In genomic region chr20:23441850-23442313, GRCh38 we compare ENCODE assay signal across 9 cellular contexts. TPM values are rescaled to one million over a fixed set of nuclear protein-coding genes. Genes with fewer than 3 reads are reported as not detected.
DNase-seq lines count a peak whose midpoint lies in the region; ATAC-seq, FAIRE-seq and TF ChIP-seq lines count a peak whose summit lies in the region.
"Had no signal": no experiment of that assay in that cellular context is flagged by ENCODE, and none has a peak within 500 bp of the region (broad histone marks: within the 10 kb centered on the region; RNA-seq: fewer than 3 reads in every experiment).

No MANE protein-coding gene starts in this region.

- POLR2A ChIA-PET in A673 (lab: Charles Lee; ENCODE audit: low non-redundant PET) (no interaction called here), endothelial cell of umbilical vein (lab: Charles Lee) (no interaction called here)
- POLR2A ChIA-PET in activated CD8-positive, alpha-beta T cell treated with anti-CD3 and anti-CD28 coated beads, Interleukin-2, amount 10 ng/mL, durations not matched to agents 7 days and 5 days (lab: Charles Lee): interaction anchor here (1.3 kb wide), 1 partner anchor 92 kb away, joined by 5 read pairs; no protein-coding TSS in a partner anchor

- peaks cover 6% of the 10 kb centered on the region for H3K27me3 Mint-ChIP-seq in activated CD8-positive, alpha-beta T cell treated with anti-CD3 and anti-CD28 coated beads, Interleukin-2, amount 10 ng/mL, durations not matched to agents 7 days and 5 days (ENCODE audit: low read depth)

- H4K20me1 ChIP-seq in endothelial cell of umbilical vein (replicated peaks; ENCODE audit: control insufficient read depth, extremely low read depth, insufficient read depth, low read length): no peaks in the 10 kb centered on the region

- H3K36me3 ChIP-seq in A673 (ENCODE audit: insufficient read depth, low read length, poor library complexity, severe bottlenecking) (no peaks in the 10 kb centered on the region), endothelial cell of umbilical vein (ENCODE audit: control insufficient read depth in 2 of 2, extremely low read depth in 1 of 2, insufficient read depth in 2 of 2, low read length in 2 of 2) (no peaks in the 10 kb centered on the region)

- no peak overlapping the region for H3K4me3 ChIP-seq in A673 (ENCODE audit: low read depth, low read length, poor library complexity, severe bottlenecking)
- no peak overlapping the region for H3K4me3 ChIP-seq in endothelial cell of umbilical vein (replicated peaks in 1 of 3; ENCODE audit: insufficient read depth in 1 of 3, low read depth in 1 of 3, low read length in 3 of 3)

- H3K36me3 Mint-ChIP-seq in activated CD8-positive, alpha-beta T cell treated with anti-CD3 and anti-CD28 coated beads, Interleukin-2, amount 10 ng/mL, durations not matched to agents 7 days and 5 days (ENCODE audit: low read depth): no peaks in the 10 kb centered on the region
- H3K36me3 Mint-ChIP-seq in stimulated activated effector memory CD8-positive, alpha-beta T cell treated with anti-CD3 and anti-CD28 coated beads, Interleukin-12 subunit alpha, Interleukin-12 subunit beta, amount 100 ng/mL, for 72 hours: no peaks in the 10 kb centered on the region

- intact Hi-C loops in A673 (cut with micrococcal nuclease; ENCODE audit: unreplicated experiment) (loop anchor here (1.0 to 2.0 kb wide), 2 partner anchors 164 to 225 kb away; no protein-coding TSS in a partner anchor), endothelial cell of umbilical vein (cut with micrococcal nuclease) (loop anchor here (1.0 to 5.0 kb wide), 2 partner anchors 164 to 225 kb away; no protein-coding TSS in a partner anchor)

- no peaks in the 10 kb centered on the region for H3K9me1 ChIP-seq in endothelial cell of umbilical vein (replicated peaks; ENCODE audit: control insufficient read depth, extremely low read depth, insufficient read depth, low read length)

- no peak overlapping the region for H3K9ac ChIP-seq in endothelial cell of umbilical vein (replicated peaks; ENCODE audit: extremely low read depth, insufficient read depth, low read length)

- dilution Hi-C loops in endothelial cell of umbilical vein (cut with MboI; ENCODE audit: extremely low pct_ligation_motif_present, low sequenced_read_pairs): no loop called here

- no peaks in the 10 kb centered on the region for H3K9me3 ChIP-seq in A673 (ENCODE audit: low read depth, low read length, poor library complexity, severe bottlenecking)
- H3K9me3 ChIP-seq in endothelial cell of umbilical vein (replicated peaks; ENCODE audit: control insufficient read depth, insufficient read depth, low read length): no peaks in the 10 kb centered on the region

- H3K27ac Mint-ChIP-seq in activated CD8-positive, alpha-beta T cell treated with anti-CD3 and anti-CD28 coated beads, Interleukin-2, amount 10 ng/mL, durations not matched to agents 7 days and 5 days: no peak overlapping the region
- no peak overlapping the region for H3K27ac Mint-ChIP-seq in stimulated activated effector memory CD8-positive, alpha-beta T cell treated with anti-CD3 and anti-CD28 coated beads, Interleukin-12 subunit alpha, Interleukin-12 subunit beta, amount 100 ng/mL, for 72 hours

- no peaks in the 10 kb centered on the region for H3K9me3 Mint-ChIP-seq in activated CD8-positive, alpha-beta T cell treated with anti-CD3 and anti-CD28 coated beads, Interleukin-2, amount 10 ng/mL, durations not matched to agents 7 days and 5 days (ENCODE audit: insufficient read depth)
- no peaks in the 10 kb centered on the region for H3K9me3 Mint-ChIP-seq in stimulated activated effector memory CD8-positive, alpha-beta T cell treated with anti-CD3 and anti-CD28 coated beads, Interleukin-12 subunit alpha, Interleukin-12 subunit beta, amount 100 ng/mL, for 72 hours

- ATAC-seq in GM18499 (IDR thresholded peaks at IDR 0.05; ENCODE audit: insufficient read depth, unreplicated experiment) (peak; percentile 43), HG03342 (IDR thresholded peaks at IDR 0.05; ENCODE audit: unreplicated experiment) (peak; percentile 67)
- peak; percentile 90 for ATAC-seq in activated CD8-positive, alpha-beta T cell treated with anti-CD3 and anti-CD28 coated beads, Interleukin-2, amount 10 ng/mL, durations not matched to agents 7 days and 5 days
- peak; percentile 82 for ATAC-seq in stimulated activated effector memory CD8-positive, alpha-beta T cell treated with anti-CD3 and anti-CD28 coated beads, Interleukin-12 subunit alpha, Interleukin-12 subunit beta, amount 100 ng/mL, for 72 hours

- no peak overlapping the region for H2AFZ ChIP-seq in endothelial cell of umbilical vein (ENCODE audit: low read depth, low read length)

- no peak overlapping the region for H3K27ac ChIP-seq in A673 (ENCODE audit: low read depth, low read length, poor library complexity, severe bottlenecking)
- no peak overlapping the region for H3K27ac ChIP-seq in endothelial cell of umbilical vein (ENCODE audit: insufficient read depth, low read depth, low read length)

- H3K4me3 Mint-ChIP-seq in activated CD8-positive, alpha-beta T cell treated with anti-CD3 and anti-CD28 coated beads, Interleukin-2, amount 10 ng/mL, durations not matched to agents 7 days and 5 days: no peak overlapping the region
- no peak overlapping the region for H3K4me3 Mint-ChIP-seq in stimulated activated effector memory CD8-positive, alpha-beta T cell treated with anti-CD3 and anti-CD28 coated beads, Interleukin-12 subunit alpha, Interleukin-12 subunit beta, amount 100 ng/mL, for 72 hours

- peaks cover 2% of the 10 kb centered on the region for H3K4me1 Mint-ChIP-seq in activated CD8-positive, alpha-beta T cell treated with anti-CD3 and anti-CD28 coated beads, Interleukin-2, amount 10 ng/mL, durations not matched to agents 7 days and 5 days (ENCODE audit: low read depth)
- no peaks in the 10 kb centered on the region for H3K4me1 Mint-ChIP-seq in stimulated activated effector memory CD8-positive, alpha-beta T cell treated with anti-CD3 and anti-CD28 coated beads, Interleukin-12 subunit alpha, Interleukin-12 subunit beta, amount 100 ng/mL, for 72 hours

- no peak for TF ChIP-seq POLR2A in endothelial cell of umbilical vein (IDR thresholded peaks at IDR 0.05; ENCODE audit: low read depth, low read length)

- H3K4me1 ChIP-seq in A673 (ENCODE audit: insufficient read depth, low read length, poor library complexity, severe bottlenecking): no peaks in the 10 kb centered on the region
- H3K4me1 ChIP-seq in endothelial cell of umbilical vein (ENCODE audit: control insufficient read depth, extremely low read depth, insufficient read depth, low read length): no peaks in the 10 kb centered on the region

- H3K79me2 ChIP-seq in endothelial cell of umbilical vein (ENCODE audit: control insufficient read depth, insufficient read depth, low read length): no peaks in the 10 kb centered on the region

- TF ChIP-seq CTCF in A673 (conservative IDR thresholded peaks at IDR 0.05; ENCODE audit: low read depth, low read length) (peak; percentile 92), endothelial cell of umbilical vein (IDR thresholded peaks at IDR 0.05; ENCODE audit: extremely low read depth in 1 of 2, insufficient read depth in 1 of 2, low read depth in 1 of 2, low read length in 2 of 2) (peak; percentile 80 to 90)

- CTCF ChIA-PET in A673 (lab: Charles Lee) (interaction anchor here (0.9 to 1.6 kb wide), 2 partner anchors 167 to 225 kb away, joined by 3 to 7 read pairs; no protein-coding TSS in a partner anchor), endothelial cell of umbilical vein (lab: Charles Lee) (interaction anchor here (0.6 to 4.1 kb wide), 17 partner anchors 10 to 226 kb away, joined by 3 to 31 read pairs (median 4); partner anchors contain the start of genes CST11, NAPB and NXT1)
- CTCF ChIA-PET in activated CD8-positive, alpha-beta T cell treated with anti-CD3 and anti-CD28 coated beads, Interleukin-2, amount 10 ng/mL, durations not matched to agents 7 days and 5 days (lab: Charles Lee): interaction anchor here (0.7 to 5.5 kb wide), 21 partner anchors 8 to 172 kb away, joined by 3 to 56 read pairs (median 5); partner anchors contain the start of genes NAPB and NXT1

- DNase-seq in A673 (ENCODE audit: low spot score): peak; percentile 80
- DNase-seq in NCI-H748 (lab: John Stamatoyannopoulos, UW; ENCODE audit: unreplicated experiment): peak; percentile 86
- peak; percentile 84 for DNase-seq in activated CD8-positive, alpha-beta T cell treated with anti-CD3 and anti-CD28 coated beads, Interleukin-2, amount 10 ng/mL, durations not matched to agents 7 days and 5 days
- DNase-seq in endothelial cell of umbilical vein (ENCODE audit: low read depth, low spot score): peak; percentile 77
- peak; percentile 72 for DNase-seq in midbrain (lab: John Stamatoyannopoulos, UW)
- DNase-seq in stimulated activated effector memory CD8-positive, alpha-beta T cell treated with anti-CD3 and anti-CD28 coated beads, Interleukin-12 subunit alpha, Interleukin-12 subunit beta, amount 100 ng/mL, for 72 hours (ENCODE audit: low spot score in 2 of 2): peak; percentile 56 to 80

- BruUV-seq in A673 (replicated peaks; lab: Mats Ljungman, UMichigan) (no TSS peak), endothelial cell of umbilical vein (replicated peaks; lab: Mats Ljungman, UMichigan) (no TSS peak)

- H3K4me2 ChIP-seq in endothelial cell of umbilical vein (ENCODE audit: insufficient read depth, low read length): no peak overlapping the region

- peak; percentile 85 for FAIRE-seq in endothelial cell of umbilical vein (lab: Jason Lieb, UNC)

- H3K27me3 ChIP-seq in A673 (replicated peaks; ENCODE audit: insufficient read depth, low read depth, low read length, poor library complexity) (no peaks in the 10 kb centered on the region), endothelial cell of umbilical vein (ENCODE audit: control insufficient read depth in 2 of 2, insufficient read depth in 2 of 2, low read length in 2 of 2) (no peaks in the 10 kb centered on the region)

RNA-seq across cellular contexts. Expression of gene CSTL1, which starts 2.4 kb away (rescaled TPM):
- total RNA-seq in A673 (2021) (not detected in 2 replicates), endothelial cell of umbilical vein (not detected in 2 replicates)
- total RNA-seq in activated CD8-positive, alpha-beta T cell treated with anti-CD3 and anti-CD28 coated beads, Interleukin-2, amount 10 ng/mL, durations not matched to agents 7 days and 5 days: not detected
- not detected in 2 replicates for polyA plus RNA-seq in endothelial cell of umbilical vein
- not detected in 2 replicates for polyA plus RNA-seq in endothelial cell of umbilical vein (2011; cell fraction: cytosol; rRNA removed)
- not detected in 2 replicates for polyA plus RNA-seq in endothelial cell of umbilical vein (2011; cell fraction: nucleus; rRNA removed)
- not detected in 2 replicates for polyA plus RNA-seq in endothelial cell of umbilical vein (2012)
- polyA minus RNA-seq in endothelial cell of umbilical vein: not detected in 2 replicates
- polyA minus RNA-seq in endothelial cell of umbilical vein (2011; cell fraction: cytosol; rRNA and poly(A)+ RNA removed): not detected
- not detected in 2 replicates for polyA minus RNA-seq in endothelial cell of umbilical vein (2011; cell fraction: nucleus; rRNA and poly(A)+ RNA removed)
- total RNA-seq: urinary bladder had no signal
- polyA plus RNA-seq: urinary bladder had no signal

RNA-seq across cellular contexts. Expression of gene CST11, which starts 10.8 kb away (rescaled TPM):
- not detected in 2 replicates for total RNA-seq in A673 (2021)
- not detected for total RNA-seq in activated CD8-positive, alpha-beta T cell treated with anti-CD3 and anti-CD28 coated beads, Interleukin-2, amount 10 ng/mL, durations not matched to agents 7 days and 5 days
- total RNA-seq in endothelial cell of umbilical vein: not detected in 2 replicates
- not detected in 2 replicates for polyA plus RNA-seq in endothelial cell of umbilical vein
- polyA plus RNA-seq in endothelial cell of umbilical vein (2011; cell fraction: cytosol; rRNA removed): not detected in 2 replicates
- not detected in 2 replicates for polyA plus RNA-seq in endothelial cell of umbilical vein (2011; cell fraction: nucleus; rRNA removed)
- polyA plus RNA-seq in endothelial cell of umbilical vein (2012): not detected in 2 replicates
- polyA minus RNA-seq in endothelial cell of umbilical vein: not detected in 2 replicates
- not detected for polyA minus RNA-seq in endothelial cell of umbilical vein (2011; cell fraction: cytosol; rRNA and poly(A)+ RNA removed)
- polyA minus RNA-seq in endothelial cell of umbilical vein (2011; cell fraction: nucleus; rRNA and poly(A)+ RNA removed): not detected in 2 replicates
- total RNA-seq: urinary bladder had no signal
- polyA plus RNA-seq: urinary bladder had no signal

RNA-seq across cellular contexts. Expression of gene NAPB, which starts 20.6 kb away (rescaled TPM):
- 9.6 and 11.6 TPM in 2 replicates for total RNA-seq in A673 (2021)
- 10 to 100 TPM; 15.6 to 18.7 TPM for total RNA-seq in activated CD8-positive, alpha-beta T cell treated with anti-CD3 and anti-CD28 coated beads, Interleukin-2, amount 10 ng/mL, durations not matched to agents 7 days and 5 days
- 8.1 and 10.1 TPM in 2 replicates for total RNA-seq in endothelial cell of umbilical vein
- polyA plus RNA-seq in endothelial cell of umbilical vein: 3.2 and 4.7 TPM in 2 replicates
- polyA plus RNA-seq in endothelial cell of umbilical vein (2011; cell fraction: cytosol; rRNA removed): 2.1 and 2.4 TPM in 2 replicates
- 17.3 and 23.8 TPM in 2 replicates for polyA plus RNA-seq in endothelial cell of umbilical vein (2011; cell fraction: nucleus; rRNA removed)
- 4.6 and 5.4 TPM in 2 replicates for polyA plus RNA-seq in endothelial cell of umbilical vein (2012)
- polyA minus RNA-seq in endothelial cell of umbilical vein: 4.7 and 8.5 TPM in 2 replicates
- 2.7 TPM for polyA minus RNA-seq in endothelial cell of umbilical vein (2011; cell fraction: cytosol; rRNA and poly(A)+ RNA removed)
- polyA minus RNA-seq in endothelial cell of umbilical vein (2011; cell fraction: nucleus; rRNA and poly(A)+ RNA removed): 13.8 and 17.3 TPM in 2 replicates

RNA-seq across cellular contexts. Expression of gene CST8, which starts 49.0 kb away (rescaled TPM):
- not detected in 2 replicates for total RNA-seq in A673 (2021)
- not detected for total RNA-seq in activated CD8-positive, alpha-beta T cell treated with anti-CD3 and anti-CD28 coated beads, Interleukin-2, amount 10 ng/mL, durations not matched to agents 7 days and 5 days
- total RNA-seq in endothelial cell of umbilical vein: not detected in 2 replicates
- not detected in 2 replicates for polyA plus RNA-seq in endothelial cell of umbilical vein
- not detected in 2 replicates for polyA plus RNA-seq in endothelial cell of umbilical vein (2011; cell fraction: cytosol; rRNA removed)
- polyA plus RNA-seq in endothelial cell of umbilical vein (2011; cell fraction: nucleus; rRNA removed): not detected in 2 replicates
- polyA plus RNA-seq in endothelial cell of umbilical vein (2012): not detected in 2 replicates
- not detected in 2 replicates for polyA minus RNA-seq in endothelial cell of umbilical vein
- polyA minus RNA-seq in endothelial cell of umbilical vein (2011; cell fraction: cytosol; rRNA and poly(A)+ RNA removed): not detected
- not detected in 2 replicates for polyA minus RNA-seq in endothelial cell of umbilical vein (2011; cell fraction: nucleus; rRNA and poly(A)+ RNA removed)
- total RNA-seq: urinary bladder had no signal
- polyA plus RNA-seq: urinary bladder had no signal
